8 cellular contexts compared by ENCODE assay signal in the genomic region with DNA sequence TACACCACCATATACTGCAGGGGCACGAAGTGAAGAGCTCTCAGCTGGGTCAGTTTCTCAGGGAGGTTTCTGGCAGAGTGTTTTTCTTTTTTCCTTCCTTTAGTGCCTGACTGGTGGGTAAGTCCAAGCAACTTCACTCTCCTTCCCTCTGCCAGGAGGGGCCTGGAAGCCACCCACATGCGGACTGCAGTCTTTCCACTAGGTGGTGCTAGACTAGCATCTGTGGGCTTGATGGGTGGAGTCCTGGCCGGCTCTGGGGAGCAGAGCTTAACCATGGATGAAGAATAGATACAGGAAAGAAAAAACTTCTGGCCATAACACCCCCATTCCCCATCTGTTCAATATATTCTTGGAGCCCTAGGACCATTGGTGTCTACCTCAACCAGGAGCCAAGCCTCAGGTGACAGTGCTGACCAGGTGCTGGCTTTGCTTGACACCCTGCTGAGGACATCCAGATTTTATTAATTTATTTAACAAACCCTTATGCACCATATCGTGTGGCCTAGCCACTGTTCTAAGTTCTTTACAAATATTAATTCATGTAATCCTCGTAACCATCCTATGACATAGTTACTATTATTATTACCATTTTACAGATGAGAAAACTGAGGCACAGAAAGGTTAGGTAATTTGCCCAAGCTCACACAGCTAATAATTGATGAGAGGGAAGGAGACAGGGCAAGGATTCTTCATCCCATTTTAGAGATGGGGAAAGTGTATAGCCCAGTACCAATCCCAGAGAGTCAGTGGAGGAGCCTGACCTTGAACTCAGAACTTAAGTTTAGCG.
DNase-seq lines count a peak whose midpoint lies in the region; ATAC-seq, FAIRE-seq and TF ChIP-seq lines count a peak whose summit lies in the region.

No MANE protein-coding gene starts in this region.

- no peaks in the 10 kb centered on the region for H3K36me3 Mint-ChIP-seq in neural crest cell (ENCODE audit: low read depth)

- no peak overlapping the region for H3K27ac Mint-ChIP-seq in neural crest cell (ENCODE audit: unreplicated experiment)

- TF ChIP-seq CTCF in epithelial cell of esophagus (IDR thresholded peaks at IDR 0.05; ENCODE audit: insufficient read depth, low read depth, low read length, missing control alignments) (peak; percentile 64), neural crest cell (conservative IDR thresholded peaks at IDR 0.05) (peak; percentile 76)

- H3K4me3 Mint-ChIP-seq in neural crest cell, result no peak overlapping the region

- ATAC-seq in GM18868 (IDR thresholded peaks at IDR 0.05; ENCODE audit: unreplicated experiment), result no peak
- ATAC-seq in GM19023 (IDR thresholded peaks at IDR 0.05; ENCODE audit: unreplicated experiment), result no peak

- DNase-seq in AG20443 (ENCODE audit: low spot score) (peak; percentile 71), GM12892 (ENCODE audit: insufficient read length) (peak; percentile 62), NCI-H2107 (lab: John Stamatoyannopoulos, UW) (peak; percentile 61), UCSD-AML1 (lab: John Stamatoyannopoulos, UW; ENCODE audit: unreplicated experiment) (peak; percentile 48), epithelial cell of esophagus (ENCODE audit: low read depth) (peak; percentile 60), neural crest cell (ENCODE audit: low read depth, low spot score) (peak; percentile 62)

- no peak for TF ChIP-seq POLR2A in GM12892 (IDR thresholded peaks at IDR 0.05; ENCODE audit: low read depth, low read length)

- FAIRE-seq in GM12892 (lab: Jason Lieb, UNC), result peak; percentile 36

- H3K4me1 Mint-ChIP-seq in neural crest cell, result peaks cover 4% of the 10 kb centered on the region

- no peaks in the 10 kb centered on the region for H3K9me3 Mint-ChIP-seq in neural crest cell

- H3K4me3 ChIP-seq in epithelial cell of esophagus (ENCODE audit: low read length), result no peak overlapping the region

- peaks cover 8% of the 10 kb centered on the region for H3K27me3 Mint-ChIP-seq in neural crest cell (ENCODE audit: low read depth)
